1 cellular context compared by ENCODE assay signal in genomic region chr6:157516319-157517026, GRCh38.
TF ChIP-seq lines count a peak whose summit lies in the region.

No MANE protein-coding gene starts in this region.

TF ChIP-seq in K562, 482 proteins besides CTCF, POLR2A, EP300 and RAD21 (continued from another document and continues in another):
- TF ChIP-seq, protein P1, sequence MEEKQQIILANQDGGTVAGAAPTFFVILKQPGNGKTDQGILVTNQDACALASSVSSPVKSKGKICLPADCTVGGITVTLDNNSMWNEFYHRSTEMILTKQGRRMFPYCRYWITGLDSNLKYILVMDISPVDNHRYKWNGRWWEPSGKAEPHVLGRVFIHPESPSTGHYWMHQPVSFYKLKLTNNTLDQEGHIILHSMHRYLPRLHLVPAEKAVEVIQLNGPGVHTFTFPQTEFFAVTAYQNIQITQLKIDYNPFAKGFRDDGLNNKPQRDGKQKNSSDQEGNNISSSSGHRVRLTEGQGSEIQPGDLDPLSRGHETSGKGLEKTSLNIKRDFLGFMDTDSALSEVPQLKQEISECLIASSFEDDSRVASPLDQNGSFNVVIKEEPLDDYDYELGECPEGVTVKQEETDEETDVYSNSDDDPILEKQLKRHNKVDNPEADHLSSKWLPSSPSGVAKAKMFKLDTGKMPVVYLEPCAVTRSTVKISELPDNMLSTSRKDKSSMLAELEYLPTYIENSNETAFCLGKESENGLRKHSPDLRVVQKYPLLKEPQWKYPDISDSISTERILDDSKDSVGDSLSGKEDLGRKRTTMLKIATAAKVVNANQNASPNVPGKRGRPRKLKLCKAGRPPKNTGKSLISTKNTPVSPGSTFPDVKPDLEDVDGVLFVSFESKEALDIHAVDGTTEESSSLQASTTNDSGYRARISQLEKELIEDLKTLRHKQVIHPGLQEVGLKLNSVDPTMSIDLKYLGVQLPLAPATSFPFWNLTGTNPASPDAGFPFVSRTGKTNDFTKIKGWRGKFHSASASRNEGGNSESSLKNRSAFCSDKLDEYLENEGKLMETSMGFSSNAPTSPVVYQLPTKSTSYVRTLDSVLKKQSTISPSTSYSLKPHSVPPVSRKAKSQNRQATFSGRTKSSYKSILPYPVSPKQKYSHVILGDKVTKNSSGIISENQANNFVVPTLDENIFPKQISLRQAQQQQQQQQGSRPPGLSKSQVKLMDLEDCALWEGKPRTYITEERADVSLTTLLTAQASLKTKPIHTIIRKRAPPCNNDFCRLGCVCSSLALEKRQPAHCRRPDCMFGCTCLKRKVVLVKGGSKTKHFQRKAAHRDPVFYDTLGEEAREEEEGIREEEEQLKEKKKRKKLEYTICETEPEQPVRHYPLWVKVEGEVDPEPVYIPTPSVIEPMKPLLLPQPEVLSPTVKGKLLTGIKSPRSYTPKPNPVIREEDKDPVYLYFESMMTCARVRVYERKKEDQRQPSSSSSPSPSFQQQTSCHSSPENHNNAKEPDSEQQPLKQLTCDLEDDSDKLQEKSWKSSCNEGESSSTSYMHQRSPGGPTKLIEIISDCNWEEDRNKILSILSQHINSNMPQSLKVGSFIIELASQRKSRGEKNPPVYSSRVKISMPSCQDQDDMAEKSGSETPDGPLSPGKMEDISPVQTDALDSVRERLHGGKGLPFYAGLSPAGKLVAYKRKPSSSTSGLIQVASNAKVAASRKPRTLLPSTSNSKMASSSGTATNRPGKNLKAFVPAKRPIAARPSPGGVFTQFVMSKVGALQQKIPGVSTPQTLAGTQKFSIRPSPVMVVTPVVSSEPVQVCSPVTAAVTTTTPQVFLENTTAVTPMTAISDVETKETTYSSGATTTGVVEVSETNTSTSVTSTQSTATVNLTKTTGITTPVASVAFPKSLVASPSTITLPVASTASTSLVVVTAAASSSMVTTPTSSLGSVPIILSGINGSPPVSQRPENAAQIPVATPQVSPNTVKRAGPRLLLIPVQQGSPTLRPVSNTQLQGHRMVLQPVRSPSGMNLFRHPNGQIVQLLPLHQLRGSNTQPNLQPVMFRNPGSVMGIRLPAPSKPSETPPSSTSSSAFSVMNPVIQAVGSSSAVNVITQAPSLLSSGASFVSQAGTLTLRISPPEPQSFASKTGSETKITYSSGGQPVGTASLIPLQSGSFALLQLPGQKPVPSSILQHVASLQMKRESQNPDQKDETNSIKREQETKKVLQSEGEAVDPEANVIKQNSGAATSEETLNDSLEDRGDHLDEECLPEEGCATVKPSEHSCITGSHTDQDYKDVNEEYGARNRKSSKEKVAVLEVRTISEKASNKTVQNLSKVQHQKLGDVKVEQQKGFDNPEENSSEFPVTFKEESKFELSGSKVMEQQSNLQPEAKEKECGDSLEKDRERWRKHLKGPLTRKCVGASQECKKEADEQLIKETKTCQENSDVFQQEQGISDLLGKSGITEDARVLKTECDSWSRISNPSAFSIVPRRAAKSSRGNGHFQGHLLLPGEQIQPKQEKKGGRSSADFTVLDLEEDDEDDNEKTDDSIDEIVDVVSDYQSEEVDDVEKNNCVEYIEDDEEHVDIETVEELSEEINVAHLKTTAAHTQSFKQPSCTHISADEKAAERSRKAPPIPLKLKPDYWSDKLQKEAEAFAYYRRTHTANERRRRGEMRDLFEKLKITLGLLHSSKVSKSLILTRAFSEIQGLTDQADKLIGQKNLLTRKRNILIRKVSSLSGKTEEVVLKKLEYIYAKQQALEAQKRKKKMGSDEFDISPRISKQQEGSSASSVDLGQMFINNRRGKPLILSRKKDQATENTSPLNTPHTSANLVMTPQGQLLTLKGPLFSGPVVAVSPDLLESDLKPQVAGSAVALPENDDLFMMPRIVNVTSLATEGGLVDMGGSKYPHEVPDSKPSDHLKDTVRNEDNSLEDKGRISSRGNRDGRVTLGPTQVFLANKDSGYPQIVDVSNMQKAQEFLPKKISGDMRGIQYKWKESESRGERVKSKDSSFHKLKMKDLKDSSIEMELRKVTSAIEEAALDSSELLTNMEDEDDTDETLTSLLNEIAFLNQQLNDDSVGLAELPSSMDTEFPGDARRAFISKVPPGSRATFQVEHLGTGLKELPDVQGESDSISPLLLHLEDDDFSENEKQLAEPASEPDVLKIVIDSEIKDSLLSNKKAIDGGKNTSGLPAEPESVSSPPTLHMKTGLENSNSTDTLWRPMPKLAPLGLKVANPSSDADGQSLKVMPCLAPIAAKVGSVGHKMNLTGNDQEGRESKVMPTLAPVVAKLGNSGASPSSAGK (IDR thresholded peaks at IDR 0.05), result no peak
- TF ChIP-seq CAMTA2 (CRISPR knock-in tag; conservative IDR thresholded peaks at IDR 0.05), result no peak
- TF ChIP-seq KDM5B (IDR thresholded peaks at IDR 0.05; ENCODE audit: insufficient replicate concordance, low read depth, low read length), result no peak
- TF ChIP-seq NFE2L1 (tag; IDR thresholded peaks at IDR 0.05; ENCODE audit: borderline replicate concordance, low read depth), result no peak
- no peak for TF ChIP-seq ADNP (tag; IDR thresholded peaks at IDR 0.05)
- no peak for TF ChIP-seq HNRNPL (IDR thresholded peaks at IDR 0.05; ENCODE audit: low read depth, low read length)
- no peak for TF ChIP-seq ATF2 (CRISPR knock-in tag; IDR thresholded peaks at IDR 0.05)
- TF ChIP-seq CREBBP (IDR thresholded peaks at IDR 0.05; ENCODE audit: low read depth, low read length), result no peak
- TF ChIP-seq ZBTB1 (CRISPR knock-in tag; IDR thresholded peaks at IDR 0.05; ENCODE audit: borderline replicate concordance, low read depth), result no peak
- TF ChIP-seq, protein P2, sequence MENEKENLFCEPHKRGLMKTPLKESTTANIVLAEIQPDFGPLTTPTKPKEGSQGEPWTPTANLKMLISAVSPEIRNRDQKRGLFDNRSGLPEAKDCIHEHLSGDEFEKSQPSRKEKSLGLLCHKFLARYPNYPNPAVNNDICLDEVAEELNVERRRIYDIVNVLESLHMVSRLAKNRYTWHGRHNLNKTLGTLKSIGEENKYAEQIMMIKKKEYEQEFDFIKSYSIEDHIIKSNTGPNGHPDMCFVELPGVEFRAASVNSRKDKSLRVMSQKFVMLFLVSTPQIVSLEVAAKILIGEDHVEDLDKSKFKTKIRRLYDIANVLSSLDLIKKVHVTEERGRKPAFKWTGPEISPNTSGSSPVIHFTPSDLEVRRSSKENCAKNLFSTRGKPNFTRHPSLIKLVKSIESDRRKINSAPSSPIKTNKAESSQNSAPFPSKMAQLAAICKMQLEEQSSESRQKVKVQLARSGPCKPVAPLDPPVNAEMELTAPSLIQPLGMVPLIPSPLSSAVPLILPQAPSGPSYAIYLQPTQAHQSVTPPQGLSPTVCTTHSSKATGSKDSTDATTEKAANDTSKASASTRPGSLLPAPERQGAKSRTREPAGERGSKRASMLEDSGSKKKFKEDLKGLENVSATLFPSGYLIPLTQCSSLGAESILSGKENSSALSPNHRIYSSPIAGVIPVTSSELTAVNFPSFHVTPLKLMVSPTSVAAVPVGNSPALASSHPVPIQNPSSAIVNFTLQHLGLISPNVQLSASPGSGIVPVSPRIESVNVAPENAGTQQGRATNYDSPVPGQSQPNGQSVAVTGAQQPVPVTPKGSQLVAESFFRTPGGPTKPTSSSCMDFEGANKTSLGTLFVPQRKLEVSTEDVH (IDR thresholded peaks at IDR 0.05; ENCODE audit: low read depth, partially characterized antibody), result no peak
- no peak for TF ChIP-seq ZKSCAN8 (CRISPR knock-in tag; IDR thresholded peaks at IDR 0.05)
- peak; percentile 50; the same call in 1 of the 2 replicates for TF ChIP-seq RFX1 (IDR thresholded peaks at IDR 0.05)
- peak; percentile 21; the same call in 1 of the 2 replicates for TF ChIP-seq BHLHE40 (IDR thresholded peaks at IDR 0.05; ENCODE audit: low read length)
- no peak for TF ChIP-seq NFATC3 (IDR thresholded peaks at IDR 0.05)
- TF ChIP-seq CBX1 (IDR thresholded peaks at IDR 0.05; ENCODE audit: low read depth), result no peak
- no peak for TF ChIP-seq JUND (IDR thresholded peaks at IDR 0.05; ENCODE audit: borderline replicate concordance, low read depth, low read length)
- 0 out of 3 replicates have a peak, but pooled peaks have one; percentile 17 for TF ChIP-seq JUND (tag; IDR thresholded peaks at IDR 0.05; ENCODE audit: borderline replicate concordance, low read depth, low read length)
- TF ChIP-seq RBM39 (optimal IDR thresholded peaks at IDR 0.05; ENCODE audit: low read depth, low read length), result no peak
- TF ChIP-seq, protein P3, sequence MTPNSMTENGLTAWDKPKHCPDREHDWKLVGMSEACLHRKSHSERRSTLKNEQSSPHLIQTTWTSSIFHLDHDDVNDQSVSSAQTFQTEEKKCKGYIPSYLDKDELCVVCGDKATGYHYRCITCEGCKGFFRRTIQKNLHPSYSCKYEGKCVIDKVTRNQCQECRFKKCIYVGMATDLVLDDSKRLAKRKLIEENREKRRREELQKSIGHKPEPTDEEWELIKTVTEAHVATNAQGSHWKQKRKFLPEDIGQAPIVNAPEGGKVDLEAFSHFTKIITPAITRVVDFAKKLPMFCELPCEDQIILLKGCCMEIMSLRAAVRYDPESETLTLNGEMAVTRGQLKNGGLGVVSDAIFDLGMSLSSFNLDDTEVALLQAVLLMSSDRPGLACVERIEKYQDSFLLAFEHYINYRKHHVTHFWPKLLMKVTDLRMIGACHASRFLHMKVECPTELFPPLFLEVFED (CRISPR knock-in tag; conservative IDR thresholded peaks at IDR 0.05), result no peak
- TF ChIP-seq SRSF3 (IDR thresholded peaks at IDR 0.05; ENCODE audit: insufficient read depth, low read length), result no peak
- TF ChIP-seq ZNF76 (CRISPR knock-in tag; IDR thresholded peaks at IDR 0.05; ENCODE audit: borderline replicate concordance), result no peak
- no peak for TF ChIP-seq ZBTB49 (CRISPR knock-in tag; IDR thresholded peaks at IDR 0.05; ENCODE audit: borderline replicate concordance)
- TF ChIP-seq MTA1 (IDR thresholded peaks at IDR 0.05; ENCODE audit: borderline replicate concordance), result no peak
- TF ChIP-seq RREB1 (CRISPR knock-in tag; IDR thresholded peaks at IDR 0.05), result no peak
- no peak for TF ChIP-seq DPF2 (IDR thresholded peaks at IDR 0.05)
- TF ChIP-seq HNRNPLL (IDR thresholded peaks at IDR 0.05; ENCODE audit: low read depth, low read length, poor library complexity, severe bottlenecking), result no peak
- no peak for TF ChIP-seq ZNF830 (CRISPR knock-in tag; IDR thresholded peaks at IDR 0.05)
- no peak for TF ChIP-seq POLR3G (IDR thresholded peaks at IDR 0.05; ENCODE audit: extremely low read depth, insufficient read length, insufficient replicate concordance)
- no peak for TF ChIP-seq MEF2A (IDR thresholded peaks at IDR 0.05; ENCODE audit: control insufficient read depth, low read depth, low read length)
- no peak for TF ChIP-seq SMAD2 (IDR thresholded peaks at IDR 0.05; ENCODE audit: low read depth, low read length)
- no peak for TF ChIP-seq ZFP30 (CRISPR knock-in tag; IDR thresholded peaks at IDR 0.05; ENCODE audit: borderline replicate concordance)
